Comparison of ENCODE assay signal across 8 cellular contexts in genomic region chr22:24592144-24592845, GRCh38. TPM values are rescaled to one million over a fixed set of nuclear protein-coding genes. Genes with fewer than 3 reads are reported as not detected.
A peak's percentile ranks its signal among the peaks of the same experiment; 100 is the strongest.
DNase-seq lines count a peak whose midpoint lies in the region; ATAC-seq, FAIRE-seq and TF ChIP-seq lines count a peak whose summit lies in the region.

No MANE protein-coding gene starts in this region.

- TF ChIP-seq RAD21 in H1 (IDR thresholded peaks at IDR 0.05 in 1 of 2, conservative IDR thresholded peaks at IDR 0.05 in 1 of 2; ENCODE audit: low read depth in 2 of 2, low read length in 2 of 2): no peak

- no peak for TF ChIP-seq CTCF in H1 (IDR thresholded peaks at IDR 0.05; ENCODE audit: control extremely low read depth in 1 of 3, insufficient read depth in 1 of 3, low read depth in 1 of 3, low read length in 3 of 3)

- peaks cover 4% of the 10 kb centered on the region for H3K4me1 Mint-ChIP-seq in T-helper 1 cell treated with Interleukin-12 subunit alpha and Interleukin-12 subunit beta and Interleukin-4 antibody, amounts not matched to agents 30 μg/mL and 1 μg/mL, for 36 hours (ENCODE audit: low read depth)

- no peak overlapping the region for H3K27ac ChIP-seq in H1 (ENCODE audit: low read depth, low read length)

- H3K36me3 ChIP-seq in H1 (ENCODE audit: control insufficient read depth in 2 of 4, insufficient read depth in 4 of 4, low read length in 3 of 4) (no peaks in the 10 kb centered on the region; a peak in 1 of 8 replicates), mucosa of stomach (ENCODE audit: control insufficient read depth, insufficient read depth, low read length) (no peaks in the 10 kb centered on the region)

- peak overlapping the region; percentile 41 to 87 (median 60) for H3K4me3 ChIP-seq in H1 (ENCODE audit: extremely low read depth in 1 of 4, insufficient read depth in 2 of 4, low read depth in 3 of 4, low read length in 4 of 4)
- peak overlapping the region; percentile 56 for H3K4me3 ChIP-seq in mucosa of stomach (ENCODE audit: low read length)

- peaks cover 9% of the 10 kb centered on the region for H3K27me3 Mint-ChIP-seq in T-helper 1 cell treated with Interleukin-12 subunit alpha and Interleukin-12 subunit beta and Interleukin-4 antibody, amounts not matched to agents 30 μg/mL and 1 μg/mL, for 36 hours (ENCODE audit: low read depth)

- H2BK12ac ChIP-seq in H1 (ENCODE audit: low read depth, low read length): no peak overlapping the region; the same call in 1 of the 2 replicates

- POLR2A ChIA-PET in H1 (lab: Charles Lee; ENCODE audit: partially characterized antibody): interaction anchor here (1.0 to 4.4 kb wide), 8 partner anchors 9 to 170 kb away, joined by 3 to 38 read pairs (median 4); partner anchors contain the start of genes GGT1 and GUCD1

- peak overlapping the region; percentile 57 to 95 for H3K4me2 ChIP-seq in H1 (ENCODE audit: insufficient read depth in 1 of 2, low read depth in 2 of 2, low read length in 2 of 2)

- peak overlapping the region in 3 of 4 experiments; percentile 38 to 80 (median 56); a peak in 3 of 7 replicates for H3K9ac ChIP-seq in H1 (replicated peaks in 1 of 4; ENCODE audit: extremely low read depth in 1 of 4, low read depth in 3 of 4, low read length in 3 of 4)
- H3K9ac ChIP-seq in mucosa of stomach (ENCODE audit: low read length): peak overlapping the region; percentile 77

- H2AFZ ChIP-seq in H1 (ENCODE audit: low read length): 0 out of 2 replicates have a peak overlapping the region, but pooled peaks have one; percentile 65

- no peak overlapping the region for H3K27ac Mint-ChIP-seq in T-helper 1 cell treated with Interleukin-12 subunit alpha and Interleukin-12 subunit beta and Interleukin-4 antibody, amounts not matched to agents 30 μg/mL and 1 μg/mL, for 36 hours

- TF ChIP-seq POLR2A in H1 (IDR thresholded peaks at IDR 0.05; ENCODE audit: control extremely low read depth in 1 of 2, low read depth in 2 of 2, low read length in 2 of 2): no peak

- H3K4me1 ChIP-seq in H1 (replicated peaks in 1 of 4; ENCODE audit: control insufficient read depth in 3 of 4, insufficient read depth in 4 of 4, low read length in 3 of 4) (peaks cover 0 to 25% (median 10%) of the 10 kb centered on the region in 4 experiments; a peak in 6 of 7 replicates), mucosa of stomach (ENCODE audit: control insufficient read depth, insufficient read depth, low read length) (peaks cover 46% of the 10 kb centered on the region)

- H4K8ac ChIP-seq in H1 (ENCODE audit: extremely low read depth, insufficient read depth, low read length): peak overlapping the region; percentile 76

- peaks cover 2% of the 10 kb centered on the region; the same call in 1 of the 2 replicates for H3K23me2 ChIP-seq in H1 (ENCODE audit: low read depth, low read length)

- no peak for FAIRE-seq in H1 (lab: Jason Lieb, UNC)

- H3K27me3 ChIP-seq in H1 (replicated peaks in 1 of 4; ENCODE audit: control insufficient read depth in 3 of 4, extremely low read depth in 1 of 4, insufficient read depth in 3 of 4, low read length in 3 of 4) (no peaks in the 10 kb centered on the region), mucosa of stomach (ENCODE audit: control insufficient read depth, insufficient read depth, low read length) (no peaks in the 10 kb centered on the region)

- CTCF ChIA-PET in H1 (lab: Charles Lee; ENCODE audit: partially characterized antibody): interaction anchor here (1.1 kb wide), 1 partner anchor 11 kb away, joined by 3 read pairs; no protein-coding TSS in a partner anchor

- H3K9me3 Mint-ChIP-seq in T-helper 1 cell treated with Interleukin-12 subunit alpha and Interleukin-12 subunit beta and Interleukin-4 antibody, amounts not matched to agents 30 μg/mL and 1 μg/mL, for 36 hours: no peaks in the 10 kb centered on the region

- peak overlapping the region; percentile 63 for H4K91ac ChIP-seq in H1 (replicated peaks; ENCODE audit: insufficient read length, low read length)

- no peak overlapping the region; the same call in 1 of the 2 replicates for H3K18ac ChIP-seq in H1 (ENCODE audit: extremely low read depth, low read length)

- WGBS in H1 (ENCODE audit: extremely low coverage in 1 of 2, insufficient coverage in 1 of 2, insufficient read length in 1 of 2, insufficient replicate concordance in 2 of 2, low coverage in 1 of 2, low lambda C conversion rate in 2 of 2, missing lambda C conversion rate in 1 of 2), 2 experiments: 50% methylated on average over 7 of the region's 31 CpGs; no CpG with 5 or more reads in 1 of the 2 experiments

- peak overlapping the region; percentile 48; the same call in 1 of the 2 replicates for H2AK5ac ChIP-seq in H1 (ENCODE audit: low read depth, low read length)

- H3K79me1 ChIP-seq in H1 (ENCODE audit: low read depth, low read length): no peaks in the 10 kb centered on the region; the same call in 1 of the 2 replicates

- ATAC-seq in GM19455 (IDR thresholded peaks at IDR 0.05; ENCODE audit: unreplicated experiment): no peak

- H3K4ac ChIP-seq in H1 (replicated peaks; ENCODE audit: insufficient read length, low read depth, low read length): peak overlapping the region; percentile 97

- H4K20me1 ChIP-seq in H1 (replicated peaks in 1 of 2; ENCODE audit: control insufficient read depth in 1 of 2, insufficient read depth in 2 of 2, low read length in 2 of 2): no peaks in the 10 kb centered on the region

- peak overlapping the region; percentile 69; the same call in 1 of the 2 replicates for H2BK5ac ChIP-seq in H1 (ENCODE audit: low read depth, low read length)

- H3K36me3 Mint-ChIP-seq in T-helper 1 cell treated with Interleukin-12 subunit alpha and Interleukin-12 subunit beta and Interleukin-4 antibody, amounts not matched to agents 30 μg/mL and 1 μg/mL, for 36 hours (ENCODE audit: low read depth): no peaks in the 10 kb centered on the region

- H3K79me2 ChIP-seq in H1 (ENCODE audit: control insufficient read depth in 1 of 2, insufficient read depth in 2 of 2, low read length in 2 of 2): no peaks in the 10 kb centered on the region

- H2BK20ac ChIP-seq in H1 (ENCODE audit: low read length): no peak overlapping the region

- H4K5ac ChIP-seq in H1 (ENCODE audit: insufficient read length, low read depth, low read length): peak overlapping the region; percentile 37

- no peak for TF ChIP-seq EP300 in H1 (IDR thresholded peaks at IDR 0.05; ENCODE audit: borderline replicate concordance in 1 of 2, low read depth in 2 of 2, low read length in 2 of 2)

- DNase-seq in T-helper 1 cell (no peak), OCI-M1 (lab: John Stamatoyannopoulos, UW) (peak; percentile 59), H1 (ENCODE audit: low read depth in 1 of 2, low spot score in 2 of 2) (peak in 1 of 2 experiments; percentile 66), NCI-H1436 treated with DMSO at 0.1 percent for 48 hours (lab: John Stamatoyannopoulos, UW) (no peak), NCI-H1930 (lab: John Stamatoyannopoulos, UW) (no peak)

- no peak overlapping the region for H3K14ac ChIP-seq in H1 (ENCODE audit: insufficient read length)

- H3K56ac ChIP-seq in H1 (replicated peaks; ENCODE audit: insufficient read length, low read depth, low read length): peak overlapping the region; percentile 44

- peak overlapping the region; percentile 90 for H3K4me3 Mint-ChIP-seq in T-helper 1 cell treated with Interleukin-12 subunit alpha and Interleukin-12 subunit beta and Interleukin-4 antibody, amounts not matched to agents 30 μg/mL and 1 μg/mL, for 36 hours

- no peaks in the 10 kb centered on the region for H3K9me3 ChIP-seq in H1 (ENCODE audit: insufficient read depth in 2 of 2, low read depth in 1 of 2, low read length in 1 of 2)
- H3K9me3 ChIP-seq in mucosa of stomach (ENCODE audit: control insufficient read depth, low read length): no peaks in the 10 kb centered on the region

- H3K23ac ChIP-seq in H1 (ENCODE audit: insufficient read length): no peak overlapping the region

- H2BK15ac ChIP-seq in H1 (ENCODE audit: low read length): no peak overlapping the region

- H2BK120ac ChIP-seq in H1 (replicated peaks; ENCODE audit: low read depth, low read length): no peak overlapping the region

RNA-seq across cellular contexts. Expression of gene LRRC75B, which starts 0.6 kb away (rescaled TPM):
- 10.9 and 12.2 TPM in 2 replicates for total RNA-seq in H1 (2021; fragmentation: NEBNext Ultra II Directional; extraction: Animal tissue kit (Norgen Biotek cat#: 25700))
- polyA plus RNA-seq in H1 (2011; rRNA removed): 26.6 and 39.0 TPM in 2 replicates
- 29.2 TPM for polyA plus RNA-seq in H1 (2011; cell fraction: cytosol; rRNA removed)
- 132 TPM for polyA plus RNA-seq in H1 (2011; cell fraction: nucleus; rRNA removed)
- 7.7 to 16.2 TPM (median 15.1 TPM) in 4 replicates for polyA plus RNA-seq in H1 (2012, experiment 1 of 2)
- polyA plus RNA-seq in H1 (2012, experiment 2 of 2): 8.9 TPM
- 9.3 TPM for polyA plus RNA-seq in H1 (2013, experiment 1 of 2)
- 7.8 TPM for polyA plus RNA-seq in H1 (2013, experiment 2 of 2)
- 8.1 and 8.4 TPM in 2 replicates for polyA minus RNA-seq in H1 (2011; rRNA and poly(A)+ RNA removed)
- polyA minus RNA-seq in H1 (2011; cell fraction: cytosol; rRNA and poly(A)+ RNA removed): 8.7 TPM
- polyA minus RNA-seq in H1 (2011; cell fraction: nucleus; rRNA and poly(A)+ RNA removed): 19.6 TPM

RNA-seq across cellular contexts. Expression of gene GGT1, which starts 10.7 kb away (rescaled TPM):
- 14.0 and 14.4 TPM in 2 replicates for total RNA-seq in H1 (2021; fragmentation: NEBNext Ultra II Directional; extraction: Animal tissue kit (Norgen Biotek cat#: 25700))
- 29.2 and 44.8 TPM in 2 replicates for polyA plus RNA-seq in H1 (2011; rRNA removed)
- polyA plus RNA-seq in H1 (2011; cell fraction: cytosol; rRNA removed): 29.3 TPM
- polyA plus RNA-seq in H1 (2011; cell fraction: nucleus; rRNA removed): 46.8 TPM
- 8.0 to 18.8 TPM (median 17.1 TPM) in 4 replicates for polyA plus RNA-seq in H1 (2012, experiment 1 of 2)
- 14.4 TPM for polyA plus RNA-seq in H1 (2012, experiment 2 of 2)
- 13.9 TPM for polyA plus RNA-seq in H1 (2013, experiment 1 of 2)
- 11.9 TPM for polyA plus RNA-seq in H1 (2013, experiment 2 of 2)
- 7.5 and 9.6 TPM in 2 replicates for polyA minus RNA-seq in H1 (2011; rRNA and poly(A)+ RNA removed)
- 10.5 TPM for polyA minus RNA-seq in H1 (2011; cell fraction: cytosol; rRNA and poly(A)+ RNA removed)
- 11.2 TPM for polyA minus RNA-seq in H1 (2011; cell fraction: nucleus; rRNA and poly(A)+ RNA removed)

RNA-seq across cellular contexts. Expression of gene SNRPD3, which starts 36.5 kb away (rescaled TPM):
- total RNA-seq in H1 (2021; fragmentation: NEBNext Ultra II Directional; extraction: Animal tissue kit (Norgen Biotek cat#: 25700)): 200 TPM in 2 replicates
- 258 and 455 TPM in 2 replicates for polyA plus RNA-seq in H1 (2011; rRNA removed)
- 394 TPM for polyA plus RNA-seq in H1 (2011; cell fraction: cytosol; rRNA removed)
- polyA plus RNA-seq in H1 (2011; cell fraction: nucleus; rRNA removed): 159 TPM
- polyA plus RNA-seq in H1 (2012, experiment 1 of 2): 341 to 525 TPM (median 423 TPM) in 4 replicates
- polyA plus RNA-seq in H1 (2012, experiment 2 of 2): 66.4 TPM
- 141 TPM for polyA plus RNA-seq in H1 (2013, experiment 1 of 2)
- 143 TPM for polyA plus RNA-seq in H1 (2013, experiment 2 of 2)
- polyA minus RNA-seq in H1 (2011; rRNA and poly(A)+ RNA removed): 289 and 329 TPM in 2 replicates
- 131 TPM for polyA minus RNA-seq in H1 (2011; cell fraction: cytosol; rRNA and poly(A)+ RNA removed)
- polyA minus RNA-seq in H1 (2011; cell fraction: nucleus; rRNA and poly(A)+ RNA removed): 174 TPM

RNA-seq across cellular contexts. Expression of gene GUCD1, which starts 37.4 kb away (rescaled TPM):
- total RNA-seq in H1 (2021; fragmentation: NEBNext Ultra II Directional; extraction: Animal tissue kit (Norgen Biotek cat#: 25700)): 74.3 and 85.2 TPM in 2 replicates
- polyA plus RNA-seq in H1 (2011; rRNA removed): 128 and 135 TPM in 2 replicates
- 100 TPM for polyA plus RNA-seq in H1 (2011; cell fraction: cytosol; rRNA removed)
- polyA plus RNA-seq in H1 (2011; cell fraction: nucleus; rRNA removed): 98.6 TPM
- polyA plus RNA-seq in H1 (2012, experiment 1 of 2): 70.9 to 98.5 TPM (median 87.2 TPM) in 4 replicates
- 95.0 TPM for polyA plus RNA-seq in H1 (2012, experiment 2 of 2)
- 47.8 TPM for polyA plus RNA-seq in H1 (2013, experiment 1 of 2)
- polyA plus RNA-seq in H1 (2013, experiment 2 of 2): 47.2 TPM
- polyA minus RNA-seq in H1 (2011; rRNA and poly(A)+ RNA removed): 129 and 150 TPM in 2 replicates
- 79.6 TPM for polyA minus RNA-seq in H1 (2011; cell fraction: cytosol; rRNA and poly(A)+ RNA removed)
- 67.6 TPM for polyA minus RNA-seq in H1 (2011; cell fraction: nucleus; rRNA and poly(A)+ RNA removed)
